ENCODE assay signal across 25 cellular contexts in genomic region chr17:60040843-60041242, GRCh38. TPM values are rescaled to one million over a fixed set of nuclear protein-coding genes. Genes with fewer than 3 reads are reported as not detected.
DNase-seq lines count a peak whose midpoint lies in the region; ATAC-seq and TF ChIP-seq lines count a peak whose summit lies in the region.
"Had no signal": no experiment of that assay in that cellular context is flagged by ENCODE, and none has a peak within 500 bp of the region (broad histone marks: within the 10 kb centered on the region; RNA-seq: fewer than 3 reads in every experiment).

No MANE protein-coding gene starts in this region.

- H3K27me3 ChIP-seq in GM23338 (ENCODE audit: insufficient read depth) (no peaks in the 10 kb centered on the region), right atrium auricular region (peaks cover 0 to 4% of the 10 kb centered on the region in 2 donors)
- H3K27me3 ChIP-seq: BLaER1 had no signal

- H3K27me3 Mint-ChIP-seq in GM23338 (ENCODE audit: insufficient read depth, low read depth, poor library complexity), result peaks cover 2% of the 10 kb centered on the region
- H3K27me3 Mint-ChIP-seq in glutamatergic neuron (ENCODE audit: unreplicated experiment), result no peaks in the 10 kb centered on the region

- H2AFZ ChIP-seq in GM23338, result no peak overlapping the region

- H3K4me1 Mint-ChIP-seq in GM23338 (peaks cover 9% of the 10 kb centered on the region; the same call in 2 of the 3 replicates), glutamatergic neuron (ENCODE audit: low read depth, unreplicated experiment) (no peaks in the 10 kb centered on the region)

- no peak for DNase-seq in GM23338 (ENCODE audit: low spot score)
- DNase-seq in SK-MEL-5 (ENCODE audit: low read depth, low spot score), result peak; percentile 30
- no peak for DNase-seq in glutamatergic neuron
- no peak for DNase-seq in cardiac septum (ENCODE audit: low spot score)
- no peak for DNase-seq in right atrium auricular region (ENCODE audit: low spot score)
- DNase-seq: 8988T; ACHN; BE2C; C1 segment of cervical spinal cord; CD4-positive, alpha-beta memory T cell; CD4-positive, CD25-positive, alpha-beta regulatory T cell; CD8-positive, alpha-beta memory T cell; COR-L47; DMS 273 treated with DMSO at 0.1 percent for 48 hours; DMS153; DMS53; DMS79; DND-41; EL; GDM1 had no signal

- no peaks in the 10 kb centered on the region; the same call in 1 of the 2 replicates for H3K4me1 ChIP-seq in GM23338 (ENCODE audit: insufficient read depth)
- H3K4me1 ChIP-seq in right atrium auricular region, result peaks cover 0 to 7% of the 10 kb centered on the region in 2 donors
- H3K4me1 ChIP-seq: BE2C had no signal

- H3K4me2 ChIP-seq in GM23338, result no peak overlapping the region
- H3K4me2 ChIP-seq: BLaER1 had no signal

- no peak overlapping the region for H3K4me3 Mint-ChIP-seq in GM23338
- no peak overlapping the region for H3K4me3 Mint-ChIP-seq in glutamatergic neuron (ENCODE audit: unreplicated experiment)
- H3K4me3 Mint-ChIP-seq: CD14-positive monocyte; CD4-positive, alpha-beta memory T cell; CD4-positive, CD25-positive, alpha-beta regulatory T cell; CD8-positive, alpha-beta memory T cell had no signal

- no peaks in the 10 kb centered on the region for H3K9me2 ChIP-seq in GM23338 (ENCODE audit: insufficient read depth)

- H3K9me3 Mint-ChIP-seq in GM23338 (no peaks in the 10 kb centered on the region), glutamatergic neuron (ENCODE audit: unreplicated experiment) (no peaks in the 10 kb centered on the region)
- H3K9me3 Mint-ChIP-seq: CD4-positive, alpha-beta memory T cell; CD4-positive, CD25-positive, alpha-beta regulatory T cell; CD8-positive, alpha-beta memory T cell had no signal

- in situ Hi-C loops in SK-MEL-5 (cut with HindIII; ENCODE audit: low pct_unique_long_range_greater_than_20kb, low sequenced_read_pairs), result loop anchor here (25.0 kb wide), 1 partner anchor 304 kb away; no protein-coding TSS in a partner anchor

- no peak overlapping the region for H3K27ac Mint-ChIP-seq in GM23338
- H3K27ac Mint-ChIP-seq in glutamatergic neuron (ENCODE audit: unreplicated experiment), result peak overlapping the region; percentile 43
- H3K27ac Mint-ChIP-seq: CD14-positive monocyte had no signal

- H3F3A ChIP-seq in GM23338 (replicated peaks; ENCODE audit: low read depth), result no peaks in the 10 kb centered on the region

- no peak for TF ChIP-seq CTCF in GM23338 (conservative IDR thresholded peaks at IDR 0.05; ENCODE audit: low read depth in 2 of 2)
- TF ChIP-seq CTCF in glutamatergic neuron (IDR thresholded peaks at IDR 0.05; ENCODE audit: partially characterized antibody, unreplicated experiment), result no peak
- peak; percentile 92 for TF ChIP-seq CTCF in subcutaneous adipose tissue (IDR thresholded peaks at IDR 0.05; ENCODE audit: low read depth)
- TF ChIP-seq CTCF in right atrium auricular region (IDR thresholded peaks at IDR 0.05), result no peak

- no peaks in the 10 kb centered on the region for H3K9me3 ChIP-seq in right atrium auricular region
- H3K9me3 ChIP-seq: BE2C, BLaER1 had no signal

- 0 out of 2 replicates have a peak overlapping the region, but pooled peaks have one; percentile 16 for H3K27ac ChIP-seq in GM23338 (ENCODE audit: low read depth)
- no peak overlapping the region for H3K27ac ChIP-seq in right atrium auricular region
- H3K27ac ChIP-seq: BLaER1 had no signal

- ATAC-seq in GM23338, result no peak
- ATAC-seq in HG02571 (IDR thresholded peaks at IDR 0.05; ENCODE audit: unreplicated experiment), result no peak
- ATAC-seq: GM12878 had no signal

- H3K79me2 ChIP-seq in GM23338 (replicated peaks; ENCODE audit: insufficient read depth), result no peaks in the 10 kb centered on the region

- H3K36me3 Mint-ChIP-seq in GM23338 (ENCODE audit: low read depth), result peaks cover 23% of the 10 kb centered on the region
- no peaks in the 10 kb centered on the region for H3K36me3 Mint-ChIP-seq in glutamatergic neuron (ENCODE audit: unreplicated experiment)

- intact Hi-C loops in cardiac septum (cut with DNase I), result no loop called here

- no peaks in the 10 kb centered on the region; the same call in 1 of the 2 replicates for H4K20me1 ChIP-seq in GM23338 (replicated peaks; ENCODE audit: insufficient read depth)
- H4K20me1 ChIP-seq: BLaER1 had no signal

- H3K4me3 ChIP-seq in GM23338 (no peak overlapping the region), right atrium auricular region (no peak overlapping the region)
- H3K4me3 ChIP-seq: BLaER1, GM12878 had no signal

- H3K36me3 ChIP-seq in GM23338 (ENCODE audit: insufficient read depth) (peaks cover 8% of the 10 kb centered on the region), right atrium auricular region (peaks cover 30% of the 10 kb centered on the region)
- H3K36me3 ChIP-seq: BLaER1 had no signal

TF ChIP-seq in GM23338, 12 proteins besides CTCF, POLR2A, EP300 and RAD21:
- TF ChIP-seq JUNB (IDR thresholded peaks at IDR 0.05; ENCODE audit: unreplicated experiment) (no peak), POLR2AphosphoS5 (IDR thresholded peaks at IDR 0.05; ENCODE audit: low read depth) (no peak), EZH2 (IDR thresholded peaks at IDR 0.05; ENCODE audit: low read depth, unreplicated experiment) (no peak), ZNF462 (CRISPR knock-in tag; IDR thresholded peaks at IDR 0.05) (no peak)

RNA-seq across cellular contexts. Expression of gene HEATR6, which starts 37.9 kb away (rescaled TPM):
- total RNA-seq in GM23338 (2014; rRNA removed; shearing (Covaris generic)), result 20.7 and 28.1 TPM in 2 replicates
- polyA plus RNA-seq in GM23338 (2016; fragmentation: Nextera tagmentation; extraction: Ambion mirVana), result 8.4 and 9.8 TPM in 2 replicates
- total RNA-seq in SK-MEL-5 (2014; rRNA removed; shearing (Covaris generic)), result 27.1 and 28.1 TPM in 2 replicates
- polyA plus RNA-seq in SK-MEL-5 (2015; cell fraction: cytosol; rRNA removed), result 26.6 and 27.3 TPM in 2 replicates
- polyA plus RNA-seq in SK-MEL-5 (2015; cell fraction: nucleus; rRNA removed), result 72.3 and 99.7 TPM in 2 replicates
- 28.0 TPM for total RNA-seq in glutamatergic neuron (ENCODE audit: unreplicated experiment)
- total RNA-seq in subcutaneous adipose tissue, result 10 to 100 TPM in 3 of 4 donors, 1 to 10 TPM in 1; 8.6 to 20.3 (median 12.4) TPM
- total RNA-seq in cardiac septum, result 11.4 TPM
- total RNA-seq in right atrium auricular region, result 10 to 100 TPM; 11.4 to 19.0 TPM
